In the genomic region with DNA sequence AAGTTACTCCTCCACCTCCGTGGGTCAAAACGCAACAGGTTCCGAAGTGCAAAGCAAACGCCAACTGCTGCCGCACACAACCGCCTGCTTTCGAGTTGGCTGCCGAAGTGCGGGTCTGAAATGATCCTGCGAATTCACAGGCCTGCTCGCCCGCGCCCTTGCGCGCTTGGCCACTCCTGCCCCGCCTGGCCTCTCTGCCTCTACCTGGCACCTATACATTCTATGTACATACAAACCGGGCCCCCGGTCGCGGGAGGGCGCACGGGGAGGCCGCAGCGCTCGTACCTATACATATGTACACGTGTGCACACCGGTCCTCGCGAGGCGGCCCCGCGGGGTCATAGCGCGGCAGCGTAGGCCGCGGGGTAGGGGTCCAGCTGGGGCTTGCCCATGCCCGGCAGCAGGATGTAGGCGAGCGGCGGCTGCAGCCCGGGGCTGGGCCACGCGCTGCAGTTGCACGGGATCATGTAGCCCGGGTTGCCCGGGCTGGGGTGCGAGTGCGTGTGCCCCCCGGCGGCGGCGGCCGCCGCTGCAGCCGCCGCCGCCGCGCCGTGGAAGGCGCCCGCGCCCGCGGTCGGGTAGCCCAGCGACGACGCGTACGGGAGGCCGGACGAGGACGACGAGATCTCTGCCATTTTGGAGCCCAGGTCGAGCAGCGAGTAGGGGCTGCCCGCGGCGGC, we compare ENCODE assay signal across 8 cellular contexts. TPM values are rescaled to one million over a fixed set of nuclear protein-coding genes. Genes with fewer than 3 reads are reported as not detected.
DNase-seq lines count a peak whose midpoint lies in the region; ATAC-seq and TF ChIP-seq lines count a peak whose summit lies in the region.

No MANE protein-coding gene starts in this region.

- H3K27ac ChIP-seq in left ventricle myocardium inferior (replicated peaks) (no peak overlapping the region), Peyer's patch (no peak overlapping the region), foreskin keratinocyte (no peak overlapping the region)

- peaks cover 66 to 70% of the 10 kb centered on the region in 2 donors for H3K27me3 Mint-ChIP-seq in stimulated activated naive B cell treated with anti-CD40 and anti-IgM and Interleukin-4, amounts not matched to agents 10 μg/mL and 1 μg/mL and 100 μg/mL, for 72 hours

- H3K36me3 ChIP-seq in left ventricle myocardium inferior (no peaks in the 10 kb centered on the region), Peyer's patch (no peaks in the 10 kb centered on the region)

- DNase-seq in left ventricle myocardium inferior (no peak), left cardiac atrium (no peak), Peyer's patch (no peak), foreskin keratinocyte (peak in 1 of 2 donors; percentile 17), SIG-M5 (lab: John Stamatoyannopoulos, UW) (no peak)
- no peak for DNase-seq in stimulated activated naive B cell treated with anti-CD40 and anti-IgM and Interleukin-4, amounts not matched to agents 10 μg/mL and 1 μg/mL and 100 μg/mL, for 72 hours
- DNase-seq in activated CD4-positive, alpha-beta T cell treated with anti-CD3 and anti-CD28 coated beads for 4 hours, result no peak

- H3K9me3 ChIP-seq in left ventricle myocardium inferior (replicated peaks) (no peaks in the 10 kb centered on the region), Peyer's patch (no peaks in the 10 kb centered on the region)

- no peak for TF ChIP-seq POLR2A in Peyer's patch (IDR thresholded peaks at IDR 0.05)

- H3K27me3 ChIP-seq in left ventricle myocardium inferior (ENCODE audit: low read depth) (peaks cover 100% of the 10 kb centered on the region), Peyer's patch (peaks cover 0 to 62% of the 10 kb centered on the region in 2 donors), foreskin keratinocyte (peaks cover 97% of the 10 kb centered on the region)

- peaks cover 15 to 28% of the 10 kb centered on the region in 2 donors for H3K4me1 Mint-ChIP-seq in stimulated activated naive B cell treated with anti-CD40 and anti-IgM and Interleukin-4, amounts not matched to agents 10 μg/mL and 1 μg/mL and 100 μg/mL, for 72 hours

- peak overlapping the region; percentile 56 for H3K4me3 ChIP-seq in left ventricle myocardium inferior
- peak overlapping the region in 3 of 4 donors; percentile 24 to 38 (median 34) for H3K4me3 ChIP-seq in Peyer's patch

- peaks cover 3 to 4% of the 10 kb centered on the region in 2 donors for H3K9me3 Mint-ChIP-seq in stimulated activated naive B cell treated with anti-CD40 and anti-IgM and Interleukin-4, amounts not matched to agents 10 μg/mL and 1 μg/mL and 100 μg/mL, for 72 hours

- peaks cover 0 to 4% of the 10 kb centered on the region in 2 donors for H3K36me3 Mint-ChIP-seq in stimulated activated naive B cell treated with anti-CD40 and anti-IgM and Interleukin-4, amounts not matched to agents 10 μg/mL and 1 μg/mL and 100 μg/mL, for 72 hours

- peak overlapping the region in 1 of 2 donors; percentile 69 for H3K4me3 Mint-ChIP-seq in stimulated activated naive B cell treated with anti-CD40 and anti-IgM and Interleukin-4, amounts not matched to agents 10 μg/mL and 1 μg/mL and 100 μg/mL, for 72 hours

- peaks cover 51% of the 10 kb centered on the region for H3K4me1 ChIP-seq in left ventricle myocardium inferior
- H3K4me1 ChIP-seq in Peyer's patch, result peaks cover 0 to 38% (median 5%) of the 10 kb centered on the region in 4 donors
- H3K4me1 ChIP-seq in foreskin keratinocyte, result no peaks in the 10 kb centered on the region

- peak overlapping the region; percentile 76 for H3K27ac Mint-ChIP-seq in stimulated activated naive B cell treated with anti-CD40 and anti-IgM and Interleukin-4, amounts not matched to agents 10 μg/mL and 1 μg/mL and 100 μg/mL, for 72 hours

- no peak for ATAC-seq in left cardiac atrium
- ATAC-seq in HG02798 (IDR thresholded peaks at IDR 0.05; ENCODE audit: poor library complexity, unreplicated experiment), result peak; percentile 73
- peak; percentile 73 for ATAC-seq in foreskin keratinocyte
- peak in 1 of 2 donors; percentile 34 for ATAC-seq in stimulated activated naive B cell treated with anti-CD40 and anti-IgM and Interleukin-4, amounts not matched to agents 10 μg/mL and 1 μg/mL and 100 μg/mL, for 72 hours (replicated peaks)

- TF ChIP-seq CTCF in left ventricle myocardium inferior (IDR thresholded peaks at IDR 0.05; ENCODE audit: borderline replicate concordance) (peak; percentile 10), Peyer's patch (IDR thresholded peaks at IDR 0.05) (peak in 2 of 6 experiments; percentile 13 to 24), foreskin keratinocyte (conservative IDR thresholded peaks at IDR 0.05) (peak; percentile 47)

- intact Hi-C loops in left ventricle myocardium inferior (cut with micrococcal nuclease) (no loop called here), left cardiac atrium (cut with DNase I) (no loop called here)

RNA-seq across cellular contexts. Expression of a gene that starts 1.3 kb away (rescaled TPM):
- total RNA-seq in left ventricle myocardium inferior (not detected), left cardiac atrium (not detected), Peyer's patch (not detected), foreskin keratinocyte (not detected in 2 replicates)
- not detected in 2 replicates for polyA plus RNA-seq in foreskin keratinocyte

Comparison
In these comparisons a context has a peak if more than half of its experiments do, and no peak if none do; other contexts are left out.
1. ATAC-seq: peak in HG02798 (single experiment) and foreskin keratinocyte (single experiment); none in left cardiac atrium (0 of 2).